ENCODE assay signal across 10 cellular contexts in the genomic region with DNA sequence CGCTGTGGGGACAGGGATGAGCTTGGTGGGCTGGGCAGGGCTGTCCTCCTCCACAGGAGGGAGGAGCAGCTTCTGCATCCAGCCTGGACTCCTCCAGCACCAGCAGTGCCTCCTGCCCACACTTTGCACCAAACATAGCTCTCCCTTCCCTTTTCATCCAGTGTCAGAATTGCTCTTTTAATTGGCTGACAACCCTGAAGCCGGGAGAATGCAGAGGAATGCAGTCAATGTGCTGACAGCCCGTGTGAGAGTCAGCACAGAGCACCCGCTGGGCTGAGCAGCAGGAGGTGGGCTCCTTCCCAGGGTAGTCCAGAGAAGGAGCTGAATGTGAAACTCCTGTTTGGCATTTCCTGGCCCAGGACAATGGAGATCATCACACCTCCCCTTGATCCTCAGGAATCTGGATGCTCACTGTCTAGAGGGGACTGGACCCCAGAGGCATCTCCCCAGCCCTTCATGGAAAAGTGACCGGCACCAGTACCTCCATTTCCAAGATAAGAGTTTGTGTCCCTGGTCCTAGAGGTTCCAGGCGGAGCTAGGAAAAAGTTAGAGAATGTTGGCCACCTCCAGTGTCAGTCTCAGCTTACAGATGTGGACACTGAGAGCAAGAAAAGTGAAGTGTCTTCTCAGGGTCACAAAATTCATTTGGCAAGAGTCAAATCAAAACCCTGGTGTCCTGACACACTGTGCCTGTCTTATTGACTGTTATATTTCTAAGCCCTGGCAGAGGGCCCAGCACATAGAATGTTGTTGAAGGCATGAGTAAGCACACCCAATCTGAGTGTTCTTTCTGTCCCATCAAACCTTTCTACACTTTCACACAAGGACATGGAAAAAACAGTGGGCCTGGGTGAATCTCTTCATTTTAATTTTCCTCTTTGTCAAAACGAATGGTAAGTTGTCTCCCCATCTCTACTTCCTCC.
A peak's percentile ranks its signal among the peaks of the same experiment; 100 is the strongest.
DNase-seq lines count a peak whose midpoint lies in the region; ATAC-seq and TF ChIP-seq lines count a peak whose summit lies in the region.
"Had no signal": no experiment of that assay in that cellular context is flagged by ENCODE, and none has a peak within 500 bp of the region (broad histone marks: within the 10 kb centered on the region; RNA-seq: fewer than 3 reads in every experiment).

No MANE protein-coding gene starts in this region.

- H3K4me1 ChIP-seq in ACC112 (ENCODE audit: control insufficient read depth, insufficient read depth, low read length, unreplicated experiment) (peaks cover 22% of the 10 kb centered on the region), HUES64 (ENCODE audit: insufficient read depth, low read length) (peaks cover 20% of the 10 kb centered on the region; the same call in 1 of the 2 replicates)
- H3K4me1 ChIP-seq in CD8-positive, alpha-beta T cell (ENCODE audit: insufficient read depth, low read length) = no peaks in the 10 kb centered on the region

- no peak overlapping the region for H3K9ac ChIP-seq in HUES64 (ENCODE audit: low read depth, low read length)

- H2AFZ ChIP-seq in ACC112 (ENCODE audit: low read length, unreplicated experiment) = peak overlapping the region; percentile 27

- H3K36me3 Mint-ChIP-seq in CD8-positive, alpha-beta T cell = no peaks in the 10 kb centered on the region
- H3K36me3 Mint-ChIP-seq: T-cell had no signal

- no peak overlapping the region for H3K27ac Mint-ChIP-seq in CD8-positive, alpha-beta T cell
- H3K27ac Mint-ChIP-seq: T-cell had no signal

- no peaks in the 10 kb centered on the region for H3K9me3 ChIP-seq in HUES64 (ENCODE audit: insufficient read depth, low read depth, low read length)
- no peaks in the 10 kb centered on the region for H3K9me3 ChIP-seq in CD8-positive, alpha-beta T cell (ENCODE audit: low read length)

- no peak for TF ChIP-seq CTCF in CD8-positive, alpha-beta T cell (IDR thresholded peaks at IDR 0.05)

- no peaks in the 10 kb centered on the region for H3K79me2 ChIP-seq in ACC112 (ENCODE audit: control insufficient read depth, insufficient read depth, low read length, unreplicated experiment)

- CTCF ChIA-PET in CD8-positive, alpha-beta T cell (lab: Charles Lee) = interaction anchor here (0.8 to 1.6 kb wide), 5 partner anchors 8 to 75 kb away, joined by 3 to 4 read pairs (median 4); no protein-coding TSS in a partner anchor

- H3K36me3 ChIP-seq in ACC112 (ENCODE audit: insufficient read depth, low read length) (no peaks in the 10 kb centered on the region), HUES64 (ENCODE audit: insufficient read depth, low read length) (no peaks in the 10 kb centered on the region)
- H3K36me3 ChIP-seq in CD8-positive, alpha-beta T cell (ENCODE audit: insufficient read depth, low read length) = no peaks in the 10 kb centered on the region

- peak; percentile 36 for DNase-seq in cerebellar cortex (ENCODE audit: low spot score)
- peak; percentile 50 for DNase-seq in left kidney (ENCODE audit: low read depth, low spot score)
- no peak for DNase-seq in SW480 (ENCODE audit: low spot score)
- DNase-seq in HuH-7.5 (ENCODE audit: low spot score) = no peak
- DNase-seq in CD8-positive, alpha-beta T cell = no peak
- DNase-seq: DND-41, T-cell had no signal

- H3K4me3 ChIP-seq in ACC112 (ENCODE audit: low read depth, low read length) (no peak overlapping the region), HUES64 (ENCODE audit: low read length) (no peak overlapping the region)
- H3K4me3 ChIP-seq in CD8-positive, alpha-beta T cell (ENCODE audit: low read depth, low read length) = no peak overlapping the region

- intact Hi-C loops in CD8-positive, alpha-beta T cell (cut with DNase I, micrococcal nuclease) = loop anchor here in 1 of 2 experiments (10.0 kb wide), 1 partner anchor 45 kb away; no protein-coding TSS in a partner anchor

- ATAC-seq in HG03039 (IDR thresholded peaks at IDR 0.05; ENCODE audit: unreplicated experiment) = no peak
- ATAC-seq in CD8-positive, alpha-beta T cell = no peak
- ATAC-seq: T-cell had no signal

- no peak overlapping the region for H3K4me3 Mint-ChIP-seq in CD8-positive, alpha-beta T cell
- H3K4me3 Mint-ChIP-seq: T-cell had no signal

- 41% methylated on average over 7 of the region's 7 CpGs for WGBS in HUES64

- peaks cover 11% of the 10 kb centered on the region for H3K4me1 Mint-ChIP-seq in CD8-positive, alpha-beta T cell (ENCODE audit: low read depth)

- H3K27me3 ChIP-seq in ACC112 (ENCODE audit: insufficient read depth, low read length) (no peaks in the 10 kb centered on the region), HUES64 (ENCODE audit: insufficient read depth, low read length) (no peaks in the 10 kb centered on the region)
- no peaks in the 10 kb centered on the region for H3K27me3 ChIP-seq in CD8-positive, alpha-beta T cell (ENCODE audit: insufficient read depth, low read length)

- no peaks in the 10 kb centered on the region for H3K9me3 Mint-ChIP-seq in CD8-positive, alpha-beta T cell

- H3K27ac ChIP-seq in ACC112 (ENCODE audit: low read depth, low read length) (peak overlapping the region; percentile 15), HUES64 (ENCODE audit: low read depth, low read length) (peak overlapping the region; percentile 54; the same call in 1 of the 2 replicates)
- no peak overlapping the region for H3K27ac ChIP-seq in CD8-positive, alpha-beta T cell (ENCODE audit: low read depth, low read length)

- H3K27me3 Mint-ChIP-seq in CD8-positive, alpha-beta T cell (ENCODE audit: low read depth) = peaks cover under 1% of the 10 kb centered on the region
- H3K27me3 Mint-ChIP-seq: T-cell had no signal

- POLR2A ChIA-PET in CD8-positive, alpha-beta T cell (lab: Charles Lee) = no interaction called here

Comparison
In these comparisons a context has a peak if more than half of its experiments do, and no peak if none do; other contexts are left out.
1. DNase-seq: peak in cerebellar cortex (single experiment) and left kidney (single experiment); none in SW480 (single experiment), HuH-7.5 (single experiment) and CD8-positive, alpha-beta T cell (0 of 7).